1 cellular context compared by ENCODE assay signal in genomic region chr1:96978431-96978830, GRCh38.
TF ChIP-seq lines count a peak whose summit lies in the region.

No MANE protein-coding gene starts in this region.

TF ChIP-seq in IMR-90, 13 proteins besides CTCF, POLR2A, EP300 and RAD21 (continued from another document):
- TF ChIP-seq BHLHE40 (IDR thresholded peaks at IDR 0.05; ENCODE audit: low read depth, low read length) = no peak
- no peak for TF ChIP-seq CEBPB (IDR thresholded peaks at IDR 0.05; ENCODE audit: low read depth, low read length)
- no peak for TF ChIP-seq ELK1 (IDR thresholded peaks at IDR 0.05; ENCODE audit: borderline replicate concordance, low read depth, low read length)
- no peak for TF ChIP-seq SMC3 (IDR thresholded peaks at IDR 0.05; ENCODE audit: low read depth, low read length)
- no peak for TF ChIP-seq MXI1 (IDR thresholded peaks at IDR 0.05; ENCODE audit: borderline replicate concordance, low read depth, low read length)
- no peak for TF ChIP-seq RCOR1 (IDR thresholded peaks at IDR 0.05; ENCODE audit: insufficient replicate concordance, low read length)
- no peak for TF ChIP-seq FOS (IDR thresholded peaks at IDR 0.05; ENCODE audit: low read depth, low read length)
- no peak for TF ChIP-seq CHD1 (IDR thresholded peaks at IDR 0.05; ENCODE audit: low read depth, low read length)
- TF ChIP-seq NFE2L2 (IDR thresholded peaks at IDR 0.05; ENCODE audit: low read depth, low read length) = no peak
TF ChIP-seq in IMR-90: peak in this region for 0.
